Comparison of ENCODE assay signal across 15 cellular contexts in genomic region chr10:128569546-128569945, GRCh38.
DNase-seq lines count a peak whose midpoint lies in the region; ATAC-seq and TF ChIP-seq lines count a peak whose summit lies in the region.
"Had no signal": no experiment of that assay in that cellular context is flagged by ENCODE, and none has a peak within 500 bp of the region (broad histone marks: within the 10 kb centered on the region; RNA-seq: fewer than 3 reads in every experiment).

No MANE protein-coding gene starts in this region.

- no peaks in the 10 kb centered on the region for H3K36me3 Mint-ChIP-seq in osteocyte (ENCODE audit: unreplicated experiment)

- WGBS in esophagus muscularis mucosa = 89% methylated on average over 12 of the region's 12 CpGs

- ATAC-seq in left colon = no peak
- ATAC-seq in HG02759 (IDR thresholded peaks at IDR 0.05; ENCODE audit: unreplicated experiment) = no peak
- ATAC-seq: A549, HCT116 had no signal

- TF ChIP-seq EP300 in esophagus muscularis mucosa (IDR thresholded peaks at IDR 0.05) = no peak

- H3K27me3 Mint-ChIP-seq in osteocyte (ENCODE audit: unreplicated experiment) = no peaks in the 10 kb centered on the region
- H3K27me3 Mint-ChIP-seq: CD4-positive, alpha-beta T cell had no signal

- H3K27ac ChIP-seq in left ventricle myocardium inferior (replicated peaks) = no peak overlapping the region
- H3K27ac ChIP-seq in esophagus muscularis mucosa (replicated peaks in 1 of 4) = no peak overlapping the region
- H3K27ac ChIP-seq: 22Rv1, A549, C4-2B had no signal

- H3K4me3 ChIP-seq in left ventricle myocardium inferior = no peak overlapping the region
- H3K4me3 ChIP-seq in esophagus muscularis mucosa = no peak overlapping the region
- H3K4me3 ChIP-seq: A549 had no signal

- no peak for TF ChIP-seq POLR2A in esophagus muscularis mucosa (IDR thresholded peaks at IDR 0.05; ENCODE audit: low read depth)

- peaks cover 5% of the 10 kb centered on the region for H3K9me3 Mint-ChIP-seq in osteocyte (ENCODE audit: unreplicated experiment)
- H3K9me3 Mint-ChIP-seq: CD4-positive, alpha-beta T cell had no signal

- no peak overlapping the region for H3K27ac Mint-ChIP-seq in osteocyte (ENCODE audit: unreplicated experiment)
- H3K27ac Mint-ChIP-seq: CD4-positive, alpha-beta T cell; HFFc6 had no signal

- H3K27me3 ChIP-seq in left ventricle myocardium inferior (ENCODE audit: low read depth) (peaks cover 67% of the 10 kb centered on the region), esophagus muscularis mucosa (peaks cover 0 to 11% (median 0%) of the 10 kb centered on the region in 4 donors)

- no peaks in the 10 kb centered on the region for H3K36me3 ChIP-seq in left ventricle myocardium inferior
- H3K36me3 ChIP-seq in esophagus muscularis mucosa = no peaks in the 10 kb centered on the region

- H3K9me3 ChIP-seq in left ventricle myocardium inferior (replicated peaks) (no peaks in the 10 kb centered on the region), esophagus muscularis mucosa (no peaks in the 10 kb centered on the region)
- H3K9me3 ChIP-seq: A549, Caco-2 had no signal

- H3K4me1 Mint-ChIP-seq in osteocyte (ENCODE audit: unreplicated experiment) = no peaks in the 10 kb centered on the region

- intact Hi-C loops in cardiac septum (cut with DNase I) (no loop called here), left ventricle myocardium inferior (cut with micrococcal nuclease) (no loop called here), esophagus muscularis mucosa (cut with DNase I) (no loop called here), left colon (cut with DNase I, micrococcal nuclease) (no loop called here)

- H3K4me1 ChIP-seq in left ventricle myocardium inferior (peaks cover 12% of the 10 kb centered on the region), esophagus muscularis mucosa (no peaks in the 10 kb centered on the region)
- H3K4me1 ChIP-seq: A549, Caco-2 had no signal

- no peak overlapping the region for H3K4me3 Mint-ChIP-seq in osteocyte (ENCODE audit: unreplicated experiment)
- H3K4me3 Mint-ChIP-seq: CD4-positive, alpha-beta T cell; HFFc6 had no signal

- no peak for TF ChIP-seq CTCF in left ventricle myocardium inferior (IDR thresholded peaks at IDR 0.05; ENCODE audit: borderline replicate concordance)
- no peak for TF ChIP-seq CTCF in esophagus muscularis mucosa (IDR thresholded peaks at IDR 0.05)
- no peak for TF ChIP-seq CTCF in osteocyte (IDR thresholded peaks at IDR 0.05)

- DNase-seq in cardiac septum (ENCODE audit: low spot score) = peak; percentile 59
- DNase-seq in left ventricle myocardium inferior = no peak
- DNase-seq in esophagus muscularis mucosa (ENCODE audit: extremely low spot score) = peak; percentile 75
- DNase-seq in osteocyte (ENCODE audit: extremely low spot score, unreplicated experiment) = peak; percentile 82
- DNase-seq in activated CD4-positive, alpha-beta T cell treated with anti-CD3 and anti-CD28 coated beads, Interleukin-2, amount 50 U/mL, for 48 hours = no peak
- no peak for DNase-seq in left colon
- DNase-seq: AML-193; Caco-2; CD4-positive, alpha-beta T cell; HFFc6 had no signal

Comparison
In these comparisons a context has a peak if more than half of its experiments do, and no peak if none do; other contexts are left out.
1. DNase-seq: peak in cardiac septum (single experiment), esophagus muscularis mucosa (single experiment) and osteocyte (single experiment); none in left ventricle myocardium inferior (single experiment), activated CD4-positive, alpha-beta T cell treated with anti-CD3 and anti-CD28 coated beads, Interleukin-2, amount 50 U/mL, for 48 hours (0 of 2) and left colon (0 of 2).